In the genomic region with DNA sequence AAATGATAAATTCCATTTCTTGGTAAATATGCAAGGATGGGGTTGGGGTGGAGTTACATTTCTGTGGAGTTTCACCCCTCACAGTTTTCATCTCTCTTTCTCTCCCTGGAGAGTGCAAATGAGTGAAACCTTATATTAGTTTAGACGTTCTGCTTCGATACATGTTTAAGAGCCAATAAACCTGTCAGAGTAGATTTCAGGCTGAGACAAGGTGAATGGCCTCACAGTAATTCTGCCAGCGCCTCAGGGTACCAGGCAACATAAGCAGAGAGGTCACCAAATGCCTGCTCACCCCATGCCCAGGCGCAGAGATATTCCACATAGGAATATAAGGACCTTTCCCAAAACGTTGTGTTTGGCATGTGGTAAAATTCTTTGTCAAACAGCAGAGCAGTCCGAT, we compare ENCODE assay signal across 17 cellular contexts.
A peak's percentile ranks its signal among the peaks of the same experiment; 100 is the strongest.
DNase-seq lines count a peak whose midpoint lies in the region; ATAC-seq and TF ChIP-seq lines count a peak whose summit lies in the region.
"Had no signal": no experiment of that assay in that cellular context is flagged by ENCODE, and none has a peak within 500 bp of the region (broad histone marks: within the 10 kb centered on the region; RNA-seq: fewer than 3 reads in every experiment).

No MANE protein-coding gene starts in this region.

- no peak for ATAC-seq in effector memory CD8-positive, alpha-beta T cell (replicated peaks)
- ATAC-seq: T-helper 17 cell had no signal

- H3K27ac ChIP-seq in mesendoderm (ENCODE audit: low read depth, low read length) = no peak overlapping the region
- H3K27ac ChIP-seq: prostate gland, thoracic aorta had no signal

- H2BK120ac ChIP-seq in mesendoderm (ENCODE audit: low read depth, low read length) = peak overlapping the region; percentile 54

- no TSS peak for BruUV-seq in Calu3 (replicated peaks; lab: Mats Ljungman, UMichigan)

- WGBS in mesendoderm (ENCODE audit: extremely low coverage, insufficient coverage, low lambda C conversion rate) = no CpG with 5 or more reads among the region's 6 CpGs

- no peak overlapping the region for H3K23ac ChIP-seq in mesendoderm (ENCODE audit: low read length)

- no peak overlapping the region for H3K4me2 ChIP-seq in mesendoderm (ENCODE audit: low read length)

- H3K36me3 Mint-ChIP-seq in Calu3 (ENCODE audit: insufficient read depth, unreplicated experiment) (peaks cover under 1% of the 10 kb centered on the region), CD14-positive monocyte (no peaks in the 10 kb centered on the region)
- peaks cover 2% of the 10 kb centered on the region for H3K36me3 Mint-ChIP-seq in effector memory CD8-positive, alpha-beta T cell (ENCODE audit: insufficient read depth)
- H3K36me3 Mint-ChIP-seq: activated naive CD8-positive, alpha-beta T cell had no signal

- no peak overlapping the region for H2BK15ac ChIP-seq in mesendoderm (replicated peaks; ENCODE audit: low read depth)

- H3K4me1 Mint-ChIP-seq in Calu3 (ENCODE audit: low read depth, unreplicated experiment) = peaks cover 26% of the 10 kb centered on the region
- H3K4me1 Mint-ChIP-seq in CD14-positive monocyte = no peaks in the 10 kb centered on the region
- no peaks in the 10 kb centered on the region for H3K4me1 Mint-ChIP-seq in effector memory CD8-positive, alpha-beta T cell (ENCODE audit: low read depth in 2 of 2)
- H3K4me1 Mint-ChIP-seq: central memory CD8-positive, alpha-beta T cell had no signal

- H3K4ac ChIP-seq in mesendoderm (ENCODE audit: low read depth, low read length) = no peak overlapping the region

- no peak overlapping the region for H2BK5ac ChIP-seq in mesendoderm (ENCODE audit: low read length)

- no peaks in the 10 kb centered on the region for H3K4me1 ChIP-seq in mesendoderm (ENCODE audit: control insufficient read depth, low read depth, low read length)
- H3K4me1 ChIP-seq: prostate gland had no signal

- H3K79me1 ChIP-seq in mesendoderm (ENCODE audit: low read length) = no peaks in the 10 kb centered on the region

- CTCF ChIA-PET in Calu3 (lab: Charles Lee) = interaction anchor here (0.7 kb wide), 1 partner anchor 290 kb away, joined by 3 read pairs; no protein-coding TSS in a partner anchor

- no peaks in the 10 kb centered on the region for H3K36me3 ChIP-seq in mesendoderm (ENCODE audit: control insufficient read depth, insufficient read depth, low read length)
- H3K36me3 ChIP-seq: prostate gland, thoracic aorta had no signal

- no peaks in the 10 kb centered on the region for H3K27me3 Mint-ChIP-seq in Calu3 (ENCODE audit: unreplicated experiment)
- H3K27me3 Mint-ChIP-seq in CD14-positive monocyte (ENCODE audit: low read depth in 3 of 3) = no peaks in the 10 kb centered on the region
- peaks cover 13 to 21% of the 10 kb centered on the region in 2 donors for H3K27me3 Mint-ChIP-seq in effector memory CD8-positive, alpha-beta T cell

- H3K9ac ChIP-seq in mesendoderm (ENCODE audit: low read length) = no peak overlapping the region

- H3K27ac Mint-ChIP-seq in Calu3 (ENCODE audit: unreplicated experiment) (peak overlapping the region; percentile 56), CD14-positive monocyte (no peak overlapping the region)
- H3K27ac Mint-ChIP-seq in effector memory CD8-positive, alpha-beta T cell = no peak overlapping the region
- H3K27ac Mint-ChIP-seq: activated naive CD8-positive, alpha-beta T cell; T-helper 17 cell had no signal

- no peak overlapping the region for H3K56ac ChIP-seq in mesendoderm (ENCODE audit: low read length)

- no peak overlapping the region for H4K8ac ChIP-seq in mesendoderm (ENCODE audit: low read depth, low read length)

- no peak overlapping the region for H2AK5ac ChIP-seq in mesendoderm (ENCODE audit: low read length)

- no peak overlapping the region for H4K5ac ChIP-seq in mesendoderm (ENCODE audit: low read length)

- H3K4me3 Mint-ChIP-seq in Calu3 (ENCODE audit: low read depth, unreplicated experiment) (peak overlapping the region; percentile 28), CD14-positive monocyte (no peak overlapping the region)
- H3K4me3 Mint-ChIP-seq in effector memory CD8-positive, alpha-beta T cell = no peak overlapping the region
- H3K4me3 Mint-ChIP-seq: activated naive CD8-positive, alpha-beta T cell; central memory CD8-positive, alpha-beta T cell; T-helper 17 cell had no signal

- no peak for DNase-seq in Calu3
- peak; percentile 67 for DNase-seq in NCI-H1092 treated with DMSO at 0.1 percent for 48 hours (lab: John Stamatoyannopoulos, UW)
- peak; percentile 15 for DNase-seq in NCI-H774 (lab: John Stamatoyannopoulos, UW)
- no peak for DNase-seq in mesendoderm
- DNase-seq in inferior parietal cortex (ENCODE audit: extremely low spot score) = no peak
- no peak for DNase-seq in effector CD4-positive, alpha-beta T cell
- DNase-seq in CD14-positive monocyte (ENCODE audit: low spot score) = no peak
- no peak for DNase-seq in effector memory CD8-positive, alpha-beta T cell
- DNase-seq: activated CD4-positive, CD25-positive, alpha-beta regulatory T cell treated with anti-CD3 and anti-CD28 coated beads, Interleukin-2, amount 50 U/mL, for 72 hours; activated CD8-positive, alpha-beta memory T cell treated with anti-CD3 and anti-CD28 coated beads, Interleukin-2, amount 50 U/mL, for 48 hours; Kasumi-1; NCI-H446 treated with DMSO at 0.1 percent for 48 hours; T-helper 17 cell had no signal

- H3K79me2 ChIP-seq in mesendoderm (ENCODE audit: control insufficient read depth, insufficient read depth, low read length) = no peaks in the 10 kb centered on the region

- H3K27me3 ChIP-seq in mesendoderm (ENCODE audit: insufficient read depth, low read length, poor library complexity) = no peaks in the 10 kb centered on the region

- intact Hi-C loops in Calu3 (cut with micrococcal nuclease; ENCODE audit: unreplicated experiment) = loop anchor here (2.0 to 5.0 kb wide), 2 partner anchors 156 to 238 kb away; partner anchors contain the start of gene VLDLR
- intact Hi-C loops in CD14-positive monocyte (cut with micrococcal nuclease) = no loop called here

- H3K9me3 Mint-ChIP-seq in Calu3 (ENCODE audit: low read depth, unreplicated experiment) (no peaks in the 10 kb centered on the region), CD14-positive monocyte (peaks cover 0 to 6% (median 2%) of the 10 kb centered on the region in 7 donors)
- H3K9me3 Mint-ChIP-seq in effector memory CD8-positive, alpha-beta T cell = no peaks in the 10 kb centered on the region

- TF ChIP-seq CTCF in Calu3 (IDR thresholded peaks at IDR 0.05; ENCODE audit: unreplicated experiment) = no peak
- no peak for TF ChIP-seq CTCF in CD14-positive monocyte (IDR thresholded peaks at IDR 0.05)

- no peak overlapping the region for H3K4me3 ChIP-seq in mesendoderm (ENCODE audit: low read length)
- H3K4me3 ChIP-seq: prostate gland, thoracic aorta had no signal

- peak overlapping the region; percentile 18 for H3K18ac ChIP-seq in mesendoderm (ENCODE audit: low read length)

Comparison
In these comparisons a context has a peak if more than half of its experiments do, and no peak if none do; other contexts are left out.
1. DNase-seq: peak in NCI-H1092 treated with DMSO at 0.1 percent for 48 hours (single experiment) and NCI-H774 (single experiment); none in Calu3 (single experiment), mesendoderm (single experiment), inferior parietal cortex (single experiment), effector CD4-positive, alpha-beta T cell (single experiment), CD14-positive monocyte (single experiment) and effector memory CD8-positive, alpha-beta T cell (0 of 3).